ENCODE assay signal across 11 cellular contexts in genomic region chr5:79495311-79495710, GRCh38. TPM values are rescaled to one million over a fixed set of nuclear protein-coding genes. Genes with fewer than 3 reads are reported as not detected.
DNase-seq lines count a peak whose midpoint lies in the region; ATAC-seq and TF ChIP-seq lines count a peak whose summit lies in the region.
"Had no signal": no experiment of that assay in that cellular context is flagged by ENCODE, and none has a peak within 500 bp of the region (broad histone marks: within the 10 kb centered on the region; RNA-seq: fewer than 3 reads in every experiment).

No MANE protein-coding gene starts in this region.

- no peak for ATAC-seq in IMR-90 (ENCODE audit: low read depth)
- ATAC-seq in GM21825 (IDR thresholded peaks at IDR 0.05; ENCODE audit: unreplicated experiment), result no peak

- no peaks in the 10 kb centered on the region for H3K36me3 ChIP-seq in IMR-90 (ENCODE audit: control insufficient read depth, insufficient read depth, low read length)
- no peaks in the 10 kb centered on the region for H3K36me3 ChIP-seq in SK-N-SH (replicated peaks in 1 of 2; ENCODE audit: control insufficient read depth in 1 of 2, insufficient read depth in 2 of 2, low read length in 1 of 2)
- no peaks in the 10 kb centered on the region for H3K36me3 ChIP-seq in CD8-positive, alpha-beta memory T cell (ENCODE audit: insufficient read depth, low read length)
- no peaks in the 10 kb centered on the region for H3K36me3 ChIP-seq in OCI-LY7 (ENCODE audit: insufficient read depth, low read length)

- H2BK20ac ChIP-seq in IMR-90 (ENCODE audit: low read depth, low read length), result peak overlapping the region; percentile 14; the same call in 1 of the 2 replicates

- H2BK5ac ChIP-seq in IMR-90 (ENCODE audit: low read depth, low read length, poor library complexity, severe bottlenecking), result no peak overlapping the region

- H3K79me2 ChIP-seq in SK-N-SH (ENCODE audit: insufficient read depth) (peaks cover 3% of the 10 kb centered on the region; the same call in 1 of the 2 replicates), OCI-LY7 (ENCODE audit: insufficient read depth, low read depth, low read length) (no peaks in the 10 kb centered on the region)

- no peak overlapping the region for H3K18ac ChIP-seq in IMR-90 (ENCODE audit: low read depth, low read length)

- BruUV-seq in IMR-90 (replicated peaks; lab: Mats Ljungman, UMichigan), result no TSS peak
- BruUV-seq in OCI-LY7 (replicated peaks; lab: Mats Ljungman, UMichigan), result no TSS peak

- no peak overlapping the region; the same call in 1 of the 2 replicates for H3K4ac ChIP-seq in IMR-90 (ENCODE audit: low read depth, low read length)

- no peak overlapping the region for H3K23ac ChIP-seq in IMR-90 (ENCODE audit: low read depth, low read length)

- H3K36me3 Mint-ChIP-seq in CD8-positive, alpha-beta memory T cell, result no peaks in the 10 kb centered on the region

- 0 out of 2 replicates have a peak overlapping the region, but pooled peaks have one; percentile 21 for H3K14ac ChIP-seq in IMR-90 (replicated peaks; ENCODE audit: low read depth, low read length)

- DNase-seq in DMS153 (lab: John Stamatoyannopoulos, UW) (peak; percentile 77), IMR-90 (peak; percentile 43), SK-N-SH (no peak), kidney tubule cell (ENCODE audit: low spot score) (peak; percentile 77), pons (ENCODE audit: low spot score) (no peak), OCI-LY7 (ENCODE audit: low spot score) (no peak)
- no peak for DNase-seq in CD8-positive, alpha-beta memory T cell
- DNase-seq: C1 segment of cervical spinal cord; KG1; stimulated activated CD4-positive, alpha-beta T cell treated with anti-CD3 and anti-CD28 coated beads, Interleukin-4, amount 100 ng/mL, for 24 hours had no signal

- no peak overlapping the region; the same call in 1 of the 2 replicates for H3K4me2 ChIP-seq in IMR-90 (ENCODE audit: low read depth, low read length)
- H3K4me2 ChIP-seq in SK-N-SH, result no peak overlapping the region
- no peak overlapping the region for H3K4me2 ChIP-seq in OCI-LY7 (ENCODE audit: low read length)

- H3K56ac ChIP-seq in IMR-90 (ENCODE audit: extremely low read depth, insufficient read depth, low read length), result no peak overlapping the region

- H2BK120ac ChIP-seq in IMR-90 (ENCODE audit: low read depth, low read length), result no peak overlapping the region

- H3K4me1 Mint-ChIP-seq in CD8-positive, alpha-beta memory T cell, result peaks cover 0 to 7% (median 6%) of the 10 kb centered on the region in 3 donors

- H3F3A ChIP-seq in SK-N-SH (replicated peaks; ENCODE audit: insufficient read depth), result no peaks in the 10 kb centered on the region

- dilution Hi-C loops in IMR-90 (cut with HindIII; ENCODE audit: low sequenced_read_pairs, unreplicated experiment), result no loop called here

- H3K27me3 Mint-ChIP-seq in CD8-positive, alpha-beta memory T cell, result peaks cover 0 to 14% of the 10 kb centered on the region in 2 donors

- no peak for TF ChIP-seq POLR2A in IMR-90 (IDR thresholded peaks at IDR 0.05; ENCODE audit: low read depth, low read length)

- H3K9me3 ChIP-seq in IMR-90 (ENCODE audit: control insufficient read depth, insufficient read depth, low read length), result no peaks in the 10 kb centered on the region
- no peaks in the 10 kb centered on the region for H3K9me3 ChIP-seq in SK-N-SH
- H3K9me3 ChIP-seq in CD8-positive, alpha-beta memory T cell (ENCODE audit: low read length), result no peaks in the 10 kb centered on the region
- no peaks in the 10 kb centered on the region for H3K9me3 ChIP-seq in OCI-LY7 (ENCODE audit: low read length)

- intact Hi-C loops in IMR-90 (cut with micrococcal nuclease), result no loop called here
- intact Hi-C loops in OCI-LY7 (cut with micrococcal nuclease; ENCODE audit: unreplicated experiment), result no loop called here

- H2BK15ac ChIP-seq in IMR-90 (ENCODE audit: low read depth, low read length), result no peak overlapping the region

- H3K4me1 ChIP-seq in IMR-90 (ENCODE audit: control insufficient read depth, insufficient read depth, low read length) (peaks cover 5% of the 10 kb centered on the region; the same call in 1 of the 2 replicates), SK-N-SH (ENCODE audit: control insufficient read depth in 1 of 2, insufficient read depth in 2 of 2, low read depth in 1 of 2, low read length in 1 of 2) (no peaks in the 10 kb centered on the region), OCI-LY7 (ENCODE audit: insufficient read depth, low read length, poor library complexity, severe bottlenecking) (no peaks in the 10 kb centered on the region)
- H3K4me1 ChIP-seq in CD8-positive, alpha-beta memory T cell (ENCODE audit: insufficient read depth, low read length), result no peaks in the 10 kb centered on the region

- H3K9me1 ChIP-seq in IMR-90 (ENCODE audit: insufficient read depth, low read length), result peaks cover 4% of the 10 kb centered on the region; the same call in 1 of the 2 replicates

- no peaks in the 10 kb centered on the region for H3K9me2 ChIP-seq in SK-N-SH
- no peaks in the 10 kb centered on the region for H3K9me2 ChIP-seq in OCI-LY7 (ENCODE audit: insufficient read depth, low read length)

- H3K27ac ChIP-seq in IMR-90 (ENCODE audit: insufficient read depth, low read length) (no peak overlapping the region), SK-N-SH (ENCODE audit: low read depth in 2 of 2, low read length in 1 of 2) (no peak overlapping the region), OCI-LY7 (ENCODE audit: low read depth, low read length, poor library complexity, severe bottlenecking) (no peak overlapping the region)
- no peak overlapping the region for H3K27ac ChIP-seq in CD8-positive, alpha-beta memory T cell (ENCODE audit: low read depth, low read length)

- TF ChIP-seq EP300 in SK-N-SH (IDR thresholded peaks at IDR 0.05; ENCODE audit: borderline replicate concordance in 1 of 2, low read depth in 1 of 2, low read length in 1 of 2), result no peak

- H3K4me3 ChIP-seq in IMR-90 (ENCODE audit: insufficient read depth, low read depth, low read length), result no peak overlapping the region
- H3K4me3 ChIP-seq in SK-N-SH (ENCODE audit: low read depth in 2 of 2, low read length in 1 of 2), result no peak overlapping the region
- no peak overlapping the region for H3K4me3 ChIP-seq in CD8-positive, alpha-beta memory T cell (ENCODE audit: low read length)
- H3K4me3 ChIP-seq in OCI-LY7 (ENCODE audit: low read depth, low read length, poor library complexity, severe bottlenecking), result no peak overlapping the region

- no CpG with 5 or more reads among the region's 2 CpGs for WGBS in IMR-90 (ENCODE audit: extremely low coverage in 2 of 2, insufficient read length in 1 of 2), 2 experiments
- WGBS in SK-N-SH (ENCODE audit: low lambda C conversion rate), result 39% methylated on average over 2 of the region's 2 CpGs

- H3K9ac ChIP-seq in IMR-90 (ENCODE audit: low read depth, low read length) (no peak overlapping the region), SK-N-SH (no peak overlapping the region)

- TF ChIP-seq CTCF in IMR-90 (conservative IDR thresholded peaks at IDR 0.05; ENCODE audit: low read depth, low read length), result no peak
- no peak for TF ChIP-seq CTCF in SK-N-SH (IDR thresholded peaks at IDR 0.05)
- no peak for TF ChIP-seq CTCF in OCI-LY7 (conservative IDR thresholded peaks at IDR 0.05; ENCODE audit: low read length)

- H2AFZ ChIP-seq in IMR-90 (replicated peaks; ENCODE audit: low read length, poor library complexity), result no peak overlapping the region
- H2AFZ ChIP-seq in SK-N-SH (ENCODE audit: low read depth), result no peak overlapping the region
- H2AFZ ChIP-seq in OCI-LY7 (ENCODE audit: low read length), result no peak overlapping the region

- in situ Hi-C loops in IMR-90 (cut with MboI; ENCODE audit: low sequenced_read_pairs), result no loop called here

- TF ChIP-seq RAD21 in IMR-90 (IDR thresholded peaks at IDR 0.05; ENCODE audit: low read length) (no peak), SK-N-SH (IDR thresholded peaks at IDR 0.05; ENCODE audit: low read length) (no peak)

- H3K27me3 ChIP-seq in IMR-90 (ENCODE audit: control insufficient read depth, insufficient read depth, low read length) (no peaks in the 10 kb centered on the region), SK-N-SH (ENCODE audit: insufficient read depth) (no peaks in the 10 kb centered on the region)
- no peaks in the 10 kb centered on the region for H3K27me3 ChIP-seq in CD8-positive, alpha-beta memory T cell (ENCODE audit: insufficient read depth, low read length, poor library complexity, severe bottlenecking)

- CTCF ChIA-PET in IMR-90 (lab: Yijun Ruan, JAX), result no interaction called here
- CTCF ChIA-PET in SK-N-SH (lab: Yijun Ruan, JAX), result no interaction called here
- CTCF ChIA-PET in CD8-positive, alpha-beta memory T cell (lab: Charles Lee), result no interaction called here
- CTCF ChIA-PET in OCI-LY7 (lab: Charles Lee; ENCODE audit: unreplicated experiment), result no interaction called here

- H3K4me3 Mint-ChIP-seq in CD8-positive, alpha-beta memory T cell, result no peak overlapping the region

- no peak overlapping the region for H4K5ac ChIP-seq in IMR-90 (ENCODE audit: low read depth, low read length)

- no peak overlapping the region for H2AK9ac ChIP-seq in IMR-90 (replicated peaks; ENCODE audit: low read depth, low read length, poor library complexity)

- H3K79me1 ChIP-seq in IMR-90 (ENCODE audit: low read depth in 1 of 2, low read length in 2 of 2), result peaks cover 8 to 14% of the 10 kb centered on the region in 2 experiments; a peak in 3 of 4 replicates

- H4K8ac ChIP-seq in IMR-90 (ENCODE audit: low read depth in 2 of 2, low read length in 2 of 2), result no peak overlapping the region

- H4K20me1 ChIP-seq in IMR-90 (ENCODE audit: insufficient read depth, low read length) (no peaks in the 10 kb centered on the region), SK-N-SH (ENCODE audit: insufficient read depth) (no peaks in the 10 kb centered on the region), OCI-LY7 (ENCODE audit: insufficient read depth, low read length) (no peaks in the 10 kb centered on the region)

- H4K91ac ChIP-seq in IMR-90 (ENCODE audit: insufficient read depth, low read depth, low read length), result no peak overlapping the region

- no peak overlapping the region for H2AK5ac ChIP-seq in IMR-90 (ENCODE audit: low read depth, low read length)

- H3K27ac Mint-ChIP-seq in CD8-positive, alpha-beta memory T cell, result peak overlapping the region in 1 of 8 donors; percentile 6

- no peaks in the 10 kb centered on the region for H3K9me3 Mint-ChIP-seq in CD8-positive, alpha-beta memory T cell

- POLR2A ChIA-PET in IMR-90 (lab: Charles Lee; ENCODE audit: unreplicated experiment) (no interaction called here), SK-N-SH (lab: Yijun Ruan, JAX) (no interaction called here), OCI-LY7 (lab: Charles Lee) (no interaction called here)
- POLR2A ChIA-PET in CD8-positive, alpha-beta memory T cell (lab: Charles Lee), result no interaction called here

RNA-seq across cellular contexts. Expression of gene HOMER1, which starts 18.6 kb away (rescaled TPM):
- 6.8 and 6.9 TPM in 2 replicates for total RNA-seq in IMR-90 (2012; rRNA removed)
- polyA plus RNA-seq in IMR-90 (2012; rRNA removed), result 1.3 and 1.9 TPM in 2 replicates
- 0.52 and 0.56 TPM in 2 replicates for polyA plus RNA-seq in IMR-90 (2012; cell fraction: cytosol; rRNA removed)
- 0.36 and 1.2 TPM in 2 replicates for polyA plus RNA-seq in IMR-90 (2012; cell fraction: nucleus; rRNA removed; ENCODE audit: low replicate concordance)
- 2.2 and 2.9 TPM in 2 replicates for polyA plus RNA-seq in SK-N-SH (2012; rRNA removed)
- polyA plus RNA-seq in SK-N-SH (2012; cell fraction: cytosol; rRNA removed), result 3.5 and 5.0 TPM in 2 replicates
- 1.1 and 1.7 TPM in 2 replicates for polyA plus RNA-seq in SK-N-SH (2012; cell fraction: nucleus; rRNA removed)
- total RNA-seq in CD8-positive, alpha-beta memory T cell, result 10 to 100 TPM in 1 of 2 experiments, 1 to 10 TPM in 1; 7.3 to 11.1 TPM
- 4.6 TPM for polyA plus RNA-seq in CD8-positive, alpha-beta memory T cell
- 6.3 and 11.2 TPM in 2 replicates for total RNA-seq in OCI-LY7 (2014; rRNA removed; shearing (Covaris generic))
- total RNA-seq in OCI-LY7 (2022), result 13.9 and 15.4 TPM in 2 replicates

Comparison
In these comparisons a context has a peak if more than half of its experiments do, and no peak if none do; other contexts are left out.
1. DNase-seq: peak in DMS153 (single experiment), IMR-90 (single experiment) and kidney tubule cell (single experiment); none in SK-N-SH (single experiment), pons (single experiment), CD8-positive, alpha-beta memory T cell (0 of 5) and OCI-LY7 (single experiment).